ENCODE assay signal across 21 cellular contexts in genomic region chr3:71733319-71733718, GRCh38. TPM values are rescaled to one million over a fixed set of nuclear protein-coding genes. Genes with fewer than 3 reads are reported as not detected.
DNase-seq lines count a peak whose midpoint lies in the region; ATAC-seq, FAIRE-seq and TF ChIP-seq lines count a peak whose summit lies in the region.
"Had no signal": no experiment of that assay in that cellular context is flagged by ENCODE, and none has a peak within 500 bp of the region (broad histone marks: within the 10 kb centered on the region; RNA-seq: fewer than 3 reads in every experiment).

No MANE protein-coding gene starts in this region.

- TF ChIP-seq EP300 in HepG2 (IDR thresholded peaks at IDR 0.05; ENCODE audit: low read depth in 2 of 2, low read length in 2 of 2) (no peak), HepG2 (CRISPR knock-in tag; IDR thresholded peaks at IDR 0.05; ENCODE audit: borderline replicate concordance) (no peak), H1 (IDR thresholded peaks at IDR 0.05; ENCODE audit: borderline replicate concordance in 1 of 2, low read depth in 2 of 2, low read length in 2 of 2) (no peak)

- H2BK5ac ChIP-seq in IMR-90 (ENCODE audit: low read depth, low read length, poor library complexity, severe bottlenecking) (no peak overlapping the region), H1 (ENCODE audit: low read depth, low read length) (no peak overlapping the region)

- H4K5ac ChIP-seq in IMR-90 (ENCODE audit: low read depth, low read length) = no peak overlapping the region
- H4K5ac ChIP-seq in H1 (ENCODE audit: insufficient read length, low read depth, low read length) = no peak overlapping the region

- H4K91ac ChIP-seq in IMR-90 (ENCODE audit: insufficient read depth, low read depth, low read length) = no peak overlapping the region
- H4K91ac ChIP-seq in H1 (replicated peaks; ENCODE audit: insufficient read length, low read length) = no peak overlapping the region

- H2BK120ac ChIP-seq in IMR-90 (ENCODE audit: low read depth, low read length) = no peak overlapping the region
- no peak overlapping the region for H2BK120ac ChIP-seq in H1 (replicated peaks; ENCODE audit: low read depth, low read length)

- FAIRE-seq in HepG2 (lab: Jason Lieb, UNC) (no peak), H1 (lab: Jason Lieb, UNC) (no peak)
- FAIRE-seq: G401.6, GM12892, GM19239 had no signal

- BruUV-seq in HepG2 (replicated peaks; lab: Mats Ljungman, UMichigan) (no TSS peak), IMR-90 (replicated peaks; lab: Mats Ljungman, UMichigan) (no TSS peak)

- TF ChIP-seq CTCF in HepG2 (CRISPR knock-in tag; IDR thresholded peaks at IDR 0.05) (no peak), right lobe of liver (IDR thresholded peaks at IDR 0.05) (no peak), IMR-90 (conservative IDR thresholded peaks at IDR 0.05; ENCODE audit: low read depth, low read length) (no peak), H1 (IDR thresholded peaks at IDR 0.05; ENCODE audit: control extremely low read depth in 1 of 3, insufficient read depth in 1 of 3, low read depth in 1 of 3, low read length in 3 of 3) (no peak)

- no peak overlapping the region for H3K14ac ChIP-seq in IMR-90 (replicated peaks; ENCODE audit: low read depth, low read length)
- H3K14ac ChIP-seq in H1 (ENCODE audit: insufficient read length) = no peak overlapping the region

- POLR2A ChIA-PET in HepG2 (lab: Yijun Ruan, JAX) (no interaction called here), IMR-90 (lab: Charles Lee; ENCODE audit: unreplicated experiment) (no interaction called here), H1 (lab: Charles Lee; ENCODE audit: partially characterized antibody) (interaction anchor here (1.3 kb wide), 1 partner anchor 22 kb away, joined by 3 read pairs; no protein-coding TSS in a partner anchor)

- H3K4ac ChIP-seq in IMR-90 (ENCODE audit: low read depth, low read length) (no peak overlapping the region), H1 (replicated peaks; ENCODE audit: insufficient read length, low read depth, low read length) (no peak overlapping the region)

- no peak overlapping the region for H2BK12ac ChIP-seq in H1 (ENCODE audit: low read depth, low read length)

- H3K4me2 ChIP-seq in HepG2 (ENCODE audit: low read depth, low read length) = no peak overlapping the region
- H3K4me2 ChIP-seq in IMR-90 (ENCODE audit: low read depth, low read length) = no peak overlapping the region
- no peak overlapping the region for H3K4me2 ChIP-seq in H1 (ENCODE audit: insufficient read depth in 1 of 2, low read depth in 2 of 2, low read length in 2 of 2)

- no peaks in the 10 kb centered on the region for H3K79me2 ChIP-seq in HepG2 (ENCODE audit: insufficient read depth, low read length)
- no peaks in the 10 kb centered on the region for H3K79me2 ChIP-seq in H1 (ENCODE audit: control insufficient read depth in 1 of 2, insufficient read depth in 2 of 2, low read length in 2 of 2)

- H3K18ac ChIP-seq in IMR-90 (ENCODE audit: low read depth, low read length) = no peak overlapping the region
- H3K18ac ChIP-seq in H1 (ENCODE audit: extremely low read depth, low read length) = no peak overlapping the region

- H3K27me3 ChIP-seq in HepG2 (ENCODE audit: control insufficient read depth in 1 of 2, insufficient read depth in 2 of 2, low read length in 2 of 2) (peaks cover 0 to 9% of the 10 kb centered on the region in 2 experiments; a peak in 2 of 5 replicates), right lobe of liver (no peaks in the 10 kb centered on the region), IMR-90 (ENCODE audit: control insufficient read depth, insufficient read depth, low read length) (peaks cover 27% of the 10 kb centered on the region), H1 (replicated peaks in 1 of 4; ENCODE audit: control insufficient read depth in 3 of 4, extremely low read depth in 1 of 4, insufficient read depth in 3 of 4, low read length in 3 of 4) (no peaks in the 10 kb centered on the region)

- H3K79me1 ChIP-seq in IMR-90 (ENCODE audit: low read depth in 1 of 2, low read length in 2 of 2) = no peaks in the 10 kb centered on the region
- H3K79me1 ChIP-seq in H1 (ENCODE audit: low read depth, low read length) = no peaks in the 10 kb centered on the region; the same call in 1 of the 2 replicates

- DNase-seq in HepG2 (ENCODE audit: low spot score) = no peak
- DNase-seq in right lobe of liver = no peak
- no peak for DNase-seq in IMR-90
- DNase-seq in H1 (ENCODE audit: low read depth in 1 of 2, low spot score in 2 of 2) = no peak
- DNase-seq in posterior cingulate gyrus = no peak
- no peak for DNase-seq in stimulated activated CD4-positive, alpha-beta T cell treated with anti-CD3 and anti-CD28 coated beads, Interleukin-2, amount 100 ng/mL, for 48 hours
- DNase-seq: 8988T; C1 segment of cervical spinal cord; Calu3; CD4-positive, alpha-beta memory T cell; COR-L47; DMS153; DND-41; GOT3; H7; HCEC 1CT had no signal

- no peak overlapping the region for H2AK9ac ChIP-seq in IMR-90 (replicated peaks; ENCODE audit: low read depth, low read length, poor library complexity)

- H2BK15ac ChIP-seq in IMR-90 (ENCODE audit: low read depth, low read length) (no peak overlapping the region), H1 (ENCODE audit: low read length) (0 out of 2 replicates have a peak overlapping the region, but pooled peaks have one; percentile 9)

- H3K4me1 ChIP-seq in HepG2 (ENCODE audit: insufficient read depth, low read length) (no peaks in the 10 kb centered on the region), right lobe of liver (no peaks in the 10 kb centered on the region), IMR-90 (ENCODE audit: control insufficient read depth, insufficient read depth, low read length) (no peaks in the 10 kb centered on the region), H1 (replicated peaks in 1 of 4; ENCODE audit: control insufficient read depth in 3 of 4, insufficient read depth in 4 of 4, low read length in 3 of 4) (peaks cover 0 to 14% (median 6%) of the 10 kb centered on the region in 4 experiments; a peak in 5 of 7 replicates)

- H2AFZ ChIP-seq in HepG2 (ENCODE audit: low read length) (no peak overlapping the region), IMR-90 (replicated peaks; ENCODE audit: low read length, poor library complexity) (no peak overlapping the region), H1 (ENCODE audit: low read length) (no peak overlapping the region)

- no peaks in the 10 kb centered on the region for H3K36me3 ChIP-seq in HepG2 (replicated peaks in 1 of 2; ENCODE audit: control insufficient read depth in 1 of 2, insufficient read depth in 2 of 2, low read length in 2 of 2)
- no peaks in the 10 kb centered on the region for H3K36me3 ChIP-seq in right lobe of liver
- H3K36me3 ChIP-seq in IMR-90 (ENCODE audit: control insufficient read depth, insufficient read depth, low read length) = no peaks in the 10 kb centered on the region
- no peaks in the 10 kb centered on the region for H3K36me3 ChIP-seq in H1 (ENCODE audit: control insufficient read depth in 2 of 4, insufficient read depth in 4 of 4, low read length in 3 of 4)

- peaks cover 4% of the 10 kb centered on the region; the same call in 1 of the 2 replicates for H3K9me1 ChIP-seq in IMR-90 (ENCODE audit: insufficient read depth, low read length)

- TF ChIP-seq RAD21 in HepG2 (CRISPR knock-in tag; IDR thresholded peaks at IDR 0.05) (no peak), IMR-90 (IDR thresholded peaks at IDR 0.05; ENCODE audit: low read length) (no peak), H1 (IDR thresholded peaks at IDR 0.05 in 1 of 2, conservative IDR thresholded peaks at IDR 0.05 in 1 of 2; ENCODE audit: low read depth in 2 of 2, low read length in 2 of 2) (no peak)

- H3K27ac ChIP-seq in HepG2 (ENCODE audit: extremely low read length, insufficient read depth, low read length) (no peak overlapping the region), right lobe of liver (no peak overlapping the region), IMR-90 (ENCODE audit: insufficient read depth, low read length) (no peak overlapping the region), H1 (ENCODE audit: low read depth, low read length) (no peak overlapping the region)

- H4K20me1 ChIP-seq in HepG2 (ENCODE audit: insufficient read depth, low read length) = no peaks in the 10 kb centered on the region
- H4K20me1 ChIP-seq in IMR-90 (ENCODE audit: insufficient read depth, low read length) = no peaks in the 10 kb centered on the region
- H4K20me1 ChIP-seq in H1 (replicated peaks in 1 of 2; ENCODE audit: control insufficient read depth in 1 of 2, insufficient read depth in 2 of 2, low read length in 2 of 2) = peaks cover 0 to 4% of the 10 kb centered on the region in 2 experiments

- intact Hi-C loops in HepG2 (cut with micrococcal nuclease; ENCODE audit: unreplicated experiment) (no loop called here), right lobe of liver (cut with DNase I) (no loop called here), IMR-90 (cut with micrococcal nuclease) (loop anchor here (5.0 to 10.0 kb wide), 2 partner anchors 131 to 1354 kb away; no protein-coding TSS in a partner anchor), posterior cingulate gyrus (cut with DNase I) (no loop called here)

- CTCF ChIA-PET in HepG2 (lab: Yijun Ruan, JAX; ENCODE audit: low intra/inter-chr PET ratio, low total read pairs) (no interaction called here), IMR-90 (lab: Yijun Ruan, JAX) (interaction anchor here (0.5 to 1.0 kb wide), 3 partner anchors 12 to 1330 kb away, joined by 3 to 7 read pairs (median 4); no protein-coding TSS in a partner anchor), H1 (lab: Charles Lee; ENCODE audit: partially characterized antibody) (interaction anchor here (0.6 to 2.0 kb wide), 4 partner anchors 9 to 125 kb away, joined by 3 to 9 read pairs (median 4); no protein-coding TSS in a partner anchor)

- H3K23ac ChIP-seq in IMR-90 (ENCODE audit: low read depth, low read length) (no peak overlapping the region), H1 (ENCODE audit: insufficient read length) (no peak overlapping the region)

- H2BK20ac ChIP-seq in IMR-90 (ENCODE audit: low read depth, low read length) = no peak overlapping the region
- no peak overlapping the region for H2BK20ac ChIP-seq in H1 (ENCODE audit: low read length)

- H3K23me2 ChIP-seq in H1 (ENCODE audit: low read depth, low read length) = no peaks in the 10 kb centered on the region

- H3K4me3 ChIP-seq in HepG2 (replicated peaks in 1 of 3; ENCODE audit: insufficient read depth in 1 of 3, low read depth in 2 of 3, low read length in 3 of 3) = no peak overlapping the region
- no peak overlapping the region for H3K4me3 ChIP-seq in right lobe of liver
- H3K4me3 ChIP-seq in IMR-90 (ENCODE audit: insufficient read depth, low read depth, low read length) = no peak overlapping the region
- no peak overlapping the region for H3K4me3 ChIP-seq in H1 (ENCODE audit: extremely low read depth in 1 of 4, insufficient read depth in 2 of 4, low read depth in 3 of 4, low read length in 4 of 4)

- no peak overlapping the region for H2AK5ac ChIP-seq in IMR-90 (ENCODE audit: low read depth, low read length)
- no peak overlapping the region for H2AK5ac ChIP-seq in H1 (ENCODE audit: low read depth, low read length)

- no peaks in the 10 kb centered on the region for H3K9me3 ChIP-seq in HepG2 (ENCODE audit: low read length)
- no peaks in the 10 kb centered on the region for H3K9me3 ChIP-seq in right lobe of liver
- no peaks in the 10 kb centered on the region for H3K9me3 ChIP-seq in IMR-90 (ENCODE audit: control insufficient read depth, insufficient read depth, low read length)
- H3K9me3 ChIP-seq in H1 (ENCODE audit: insufficient read depth in 2 of 2, low read depth in 1 of 2, low read length in 1 of 2) = no peaks in the 10 kb centered on the region

- 2% methylated on average over 2 of the region's 2 CpGs for WGBS in HepG2 (ENCODE audit: low lambda C conversion rate)
- 73% methylated on average over 2 of the region's 2 CpGs for WGBS in right lobe of liver (ENCODE audit: insufficient coverage, low coverage, low lambda C conversion rate, missing lambda C conversion rate)
- WGBS in IMR-90 (ENCODE audit: extremely low coverage in 2 of 2, insufficient read length in 1 of 2), 2 experiments = no CpG with 5 or more reads among the region's 2 CpGs
- WGBS in H1 (ENCODE audit: extremely low coverage in 1 of 2, insufficient coverage in 1 of 2, insufficient read length in 1 of 2, insufficient replicate concordance in 2 of 2, low coverage in 1 of 2, low lambda C conversion rate in 2 of 2, missing lambda C conversion rate in 1 of 2), 2 experiments = 83% methylated on average over 2 of the region's 2 CpGs; no CpG with 5 or more reads in 1 of the 2 experiments

- H3K9ac ChIP-seq in HepG2 (ENCODE audit: insufficient read depth, low read depth, low read length) (no peak overlapping the region), IMR-90 (ENCODE audit: low read depth, low read length) (no peak overlapping the region), H1 (replicated peaks in 1 of 4; ENCODE audit: extremely low read depth in 1 of 4, low read depth in 3 of 4, low read length in 3 of 4) (no peak overlapping the region)

- ATAC-seq in HepG2 (no peak), right lobe of liver (no peak), IMR-90 (ENCODE audit: low read depth) (no peak), HG03571 (IDR thresholded peaks at IDR 0.05; ENCODE audit: unreplicated experiment) (no peak)

- H4K8ac ChIP-seq in IMR-90 (ENCODE audit: low read depth in 2 of 2, low read length in 2 of 2) = no peak overlapping the region
- H4K8ac ChIP-seq in H1 (ENCODE audit: extremely low read depth, insufficient read depth, low read length) = no peak overlapping the region

- TF ChIP-seq POLR2A in HepG2 (IDR thresholded peaks at IDR 0.05; ENCODE audit: insufficient read depth in 1 of 2, low read depth in 2 of 2, low read length in 2 of 2) (no peak), right lobe of liver (IDR thresholded peaks at IDR 0.05) (no peak), IMR-90 (IDR thresholded peaks at IDR 0.05; ENCODE audit: low read depth, low read length) (no peak), H1 (IDR thresholded peaks at IDR 0.05; ENCODE audit: control extremely low read depth in 1 of 2, low read depth in 2 of 2, low read length in 2 of 2) (no peak)

- H3K56ac ChIP-seq in IMR-90 (ENCODE audit: extremely low read depth, insufficient read depth, low read length) (no peak overlapping the region), H1 (replicated peaks; ENCODE audit: insufficient read length, low read depth, low read length) (no peak overlapping the region)

- in situ Hi-C loops in HepG2 (cut with HindIII; ENCODE audit: extremely low pct_ligation_motif_present, low pct_unique_long_range_greater_than_20kb) (no loop called here), IMR-90 (cut with MboI; ENCODE audit: low sequenced_read_pairs) (no loop called here)

- dilution Hi-C loops in IMR-90 (cut with HindIII; ENCODE audit: low sequenced_read_pairs, unreplicated experiment) = no loop called here

RNA-seq across cellular contexts. Expression of gene EIF4E3, which starts 8.1 kb away (rescaled TPM):
- total RNA-seq in HepG2 (2016; rRNA removed; fragmentation: Illumina TruSeq; extraction: Trizol) (0.06 and 0.07 TPM in 2 replicates), right lobe of liver (10 to 100 TPM in 2 of 6 experiments, 1 to 10 TPM in 4; 6.4 to 12.2 (median 8.2) TPM), IMR-90 (2012; rRNA removed) (0.72 and 0.83 TPM in 2 replicates)
- not detected in 2 replicates for total RNA-seq in HepG2 (2016; cell fraction: cytosol; rRNA removed; fragmentation: Illumina TruSeq; extraction: Trizol; ENCODE audit: low read depth)
- 0.12 TPM in 1 of 2 replicates, not detected in the other for total RNA-seq in HepG2 (2016; cell fraction: insoluble cytoplasmic fraction; rRNA removed; fragmentation: Illumina TruSeq; extraction: Trizol)
- total RNA-seq in HepG2 (2016; cell fraction: membrane; rRNA removed; fragmentation: Illumina TruSeq; extraction: Trizol) = 0.06 and 0.10 TPM in 2 replicates
- not detected in 2 replicates for total RNA-seq in HepG2 (2016; cell fraction: nucleus; rRNA removed; fragmentation: Illumina TruSeq; extraction: Trizol)
- polyA plus RNA-seq in HepG2 (2011; rRNA removed) (0.10 and 0.15 TPM in 2 replicates), IMR-90 (2012; rRNA removed) (0.83 and 1.1 TPM in 2 replicates), H1 (2011; rRNA removed) (2.8 and 5.2 TPM in 2 replicates)
- 0.07 and 0.18 TPM in 2 replicates for polyA plus RNA-seq in HepG2 (2011; cell fraction: cytosol; rRNA removed)
- 0.10 TPM in 2 replicates for polyA plus RNA-seq in HepG2 (2011; cell fraction: nucleus; rRNA removed)
- polyA plus RNA-seq in HepG2 (2012) = 0.08 and 0.12 TPM in 2 replicates
- 0.06 TPM in 1 of 2 replicates, not detected in the other for polyA plus RNA-seq in HepG2 (2016; cell fraction: cytosol; fragmentation: Illumina TruSeq; extraction: Trizol; ENCODE audit: low read depth)
- 0.05 and 0.28 TPM in 2 replicates for polyA plus RNA-seq in HepG2 (2016; cell fraction: insoluble cytoplasmic fraction; fragmentation: Illumina TruSeq; extraction: Trizol; ENCODE audit: low read depth)
- polyA plus RNA-seq in HepG2 (2016; cell fraction: membrane; fragmentation: Illumina TruSeq; extraction: Trizol; ENCODE audit: low read depth) = 0.14 and 0.16 TPM in 2 replicates
- 0.11 and 0.36 TPM in 2 replicates for polyA plus RNA-seq in HepG2 (2016; cell fraction: nucleus; fragmentation: Illumina TruSeq; extraction: Trizol; ENCODE audit: insufficient read depth, low read depth)
- polyA minus RNA-seq in HepG2 (2011; rRNA and poly(A)+ RNA removed; ENCODE audit: low replicate concordance) = 0.10 and 0.30 TPM in 2 replicates
- 0.18 and 0.89 TPM in 2 replicates for polyA minus RNA-seq in HepG2 (2011; cell fraction: cytosol; rRNA and poly(A)+ RNA removed)
- 0.13 and 0.25 TPM in 2 replicates for polyA minus RNA-seq in HepG2 (2011; cell fraction: nucleus; rRNA and poly(A)+ RNA removed)
- polyA plus RNA-seq in IMR-90 (2012; cell fraction: cytosol; rRNA removed) = 0.16 TPM in 2 replicates
- 0.04 and 0.45 TPM in 2 replicates for polyA plus RNA-seq in IMR-90 (2012; cell fraction: nucleus; rRNA removed; ENCODE audit: low replicate concordance)
- total RNA-seq in H1 (2021; fragmentation: NEBNext Ultra II Directional; extraction: Animal tissue kit (Norgen Biotek cat#: 25700)) = 14.3 and 17.0 TPM in 2 replicates
- 5.7 TPM for polyA plus RNA-seq in H1 (2011; cell fraction: cytosol; rRNA removed)
- polyA plus RNA-seq in H1 (2011; cell fraction: nucleus; rRNA removed) = 2.1 TPM
- 5.9 to 9.2 TPM (median 7.6 TPM) in 4 replicates for polyA plus RNA-seq in H1 (2012, experiment 1 of 2)
- 1.5 TPM for polyA plus RNA-seq in H1 (2012, experiment 2 of 2)
- polyA plus RNA-seq in H1 (2013, experiment 1 of 2) = 11.6 TPM
- polyA plus RNA-seq in H1 (2013, experiment 2 of 2) = 13.6 TPM
- polyA minus RNA-seq in H1 (2011; rRNA and poly(A)+ RNA removed) = 7.5 and 10.9 TPM in 2 replicates
- polyA minus RNA-seq in H1 (2011; cell fraction: cytosol; rRNA and poly(A)+ RNA removed) = 3.6 TPM
- polyA minus RNA-seq in H1 (2011; cell fraction: nucleus; rRNA and poly(A)+ RNA removed) = 5.7 TPM

RNA-seq across cellular contexts. Expression of gene GPR27, which starts 20.3 kb away (rescaled TPM):
- total RNA-seq in HepG2 (2016; rRNA removed; fragmentation: Illumina TruSeq; extraction: Trizol) (not detected in 2 replicates), right lobe of liver (under 1 TPM in 5 of 6 experiments, not detected in 1; 0.09 to 0.37 (median 0.12) TPM), IMR-90 (2012; rRNA removed) (not detected in 2 replicates)
- total RNA-seq in HepG2 (2016; cell fraction: cytosol; rRNA removed; fragmentation: Illumina TruSeq; extraction: Trizol; ENCODE audit: low read depth) = not detected in 2 replicates
- not detected in 2 replicates for total RNA-seq in HepG2 (2016; cell fraction: insoluble cytoplasmic fraction; rRNA removed; fragmentation: Illumina TruSeq; extraction: Trizol)
- total RNA-seq in HepG2 (2016; cell fraction: membrane; rRNA removed; fragmentation: Illumina TruSeq; extraction: Trizol) = not detected in 2 replicates
- not detected in 2 replicates for total RNA-seq in HepG2 (2016; cell fraction: nucleus; rRNA removed; fragmentation: Illumina TruSeq; extraction: Trizol)
- polyA plus RNA-seq in HepG2 (2011; rRNA removed) (not detected in 2 replicates), IMR-90 (2012; rRNA removed) (not detected in 2 replicates), H1 (2011; rRNA removed) (10.7 and 11.3 TPM in 2 replicates)
- polyA plus RNA-seq in HepG2 (2011; cell fraction: cytosol; rRNA removed) = not detected in 2 replicates
- polyA plus RNA-seq in HepG2 (2011; cell fraction: nucleus; rRNA removed) = not detected in 2 replicates
- polyA plus RNA-seq in HepG2 (2012) = not detected in 2 replicates
- polyA plus RNA-seq in HepG2 (2016; cell fraction: cytosol; fragmentation: Illumina TruSeq; extraction: Trizol; ENCODE audit: low read depth) = not detected in 2 replicates
- not detected in 2 replicates for polyA plus RNA-seq in HepG2 (2016; cell fraction: insoluble cytoplasmic fraction; fragmentation: Illumina TruSeq; extraction: Trizol; ENCODE audit: low read depth)
- polyA plus RNA-seq in HepG2 (2016; cell fraction: membrane; fragmentation: Illumina TruSeq; extraction: Trizol; ENCODE audit: low read depth) = not detected in 2 replicates
- not detected in 2 replicates for polyA plus RNA-seq in HepG2 (2016; cell fraction: nucleus; fragmentation: Illumina TruSeq; extraction: Trizol; ENCODE audit: insufficient read depth, low read depth)
- not detected in 2 replicates for polyA minus RNA-seq in HepG2 (2011; rRNA and poly(A)+ RNA removed; ENCODE audit: low replicate concordance)
- polyA minus RNA-seq in HepG2 (2011; cell fraction: cytosol; rRNA and poly(A)+ RNA removed) = not detected in 2 replicates
- not detected in 2 replicates for polyA minus RNA-seq in HepG2 (2011; cell fraction: nucleus; rRNA and poly(A)+ RNA removed)
- polyA plus RNA-seq in IMR-90 (2012; cell fraction: cytosol; rRNA removed) = not detected in 2 replicates
- polyA plus RNA-seq in IMR-90 (2012; cell fraction: nucleus; rRNA removed; ENCODE audit: low replicate concordance) = not detected in 2 replicates
- 12.5 and 13.8 TPM in 2 replicates for total RNA-seq in H1 (2021; fragmentation: NEBNext Ultra II Directional; extraction: Animal tissue kit (Norgen Biotek cat#: 25700))
- polyA plus RNA-seq in H1 (2011; cell fraction: cytosol; rRNA removed) = 11.2 TPM
- polyA plus RNA-seq in H1 (2011; cell fraction: nucleus; rRNA removed) = 9.2 TPM
- polyA plus RNA-seq in H1 (2012, experiment 1 of 2) = 9.9 to 15.0 TPM (median 10.5 TPM) in 4 replicates
- polyA plus RNA-seq in H1 (2012, experiment 2 of 2) = 14.3 TPM
- polyA plus RNA-seq in H1 (2013, experiment 1 of 2) = 12.5 TPM
- 12.5 TPM for polyA plus RNA-seq in H1 (2013, experiment 2 of 2)
- polyA minus RNA-seq in H1 (2011; rRNA and poly(A)+ RNA removed) = 3.0 and 3.3 TPM in 2 replicates
- 8.9 TPM for polyA minus RNA-seq in H1 (2011; cell fraction: cytosol; rRNA and poly(A)+ RNA removed)
- polyA minus RNA-seq in H1 (2011; cell fraction: nucleus; rRNA and poly(A)+ RNA removed) = 6.9 TPM

RNA-seq across cellular contexts. Expression of gene PROK2, which starts 51.6 kb away (rescaled TPM):
- total RNA-seq in HepG2 (2016; rRNA removed; fragmentation: Illumina TruSeq; extraction: Trizol) = not detected in 2 replicates
- not detected in 2 replicates for total RNA-seq in HepG2 (2016; cell fraction: cytosol; rRNA removed; fragmentation: Illumina TruSeq; extraction: Trizol; ENCODE audit: low read depth)
- total RNA-seq in HepG2 (2016; cell fraction: insoluble cytoplasmic fraction; rRNA removed; fragmentation: Illumina TruSeq; extraction: Trizol) = not detected in 2 replicates
- not detected in 2 replicates for total RNA-seq in HepG2 (2016; cell fraction: membrane; rRNA removed; fragmentation: Illumina TruSeq; extraction: Trizol)
- total RNA-seq in HepG2 (2016; cell fraction: nucleus; rRNA removed; fragmentation: Illumina TruSeq; extraction: Trizol) = not detected in 2 replicates
- polyA plus RNA-seq in HepG2 (2011; rRNA removed) = not detected in 2 replicates
- polyA plus RNA-seq in HepG2 (2011; cell fraction: cytosol; rRNA removed) = not detected in 2 replicates
- not detected in 2 replicates for polyA plus RNA-seq in HepG2 (2011; cell fraction: nucleus; rRNA removed)
- polyA plus RNA-seq in HepG2 (2012) = not detected in 2 replicates
- not detected in 2 replicates for polyA plus RNA-seq in HepG2 (2016; cell fraction: cytosol; fragmentation: Illumina TruSeq; extraction: Trizol; ENCODE audit: low read depth)
- not detected in 2 replicates for polyA plus RNA-seq in HepG2 (2016; cell fraction: insoluble cytoplasmic fraction; fragmentation: Illumina TruSeq; extraction: Trizol; ENCODE audit: low read depth)
- not detected in 2 replicates for polyA plus RNA-seq in HepG2 (2016; cell fraction: membrane; fragmentation: Illumina TruSeq; extraction: Trizol; ENCODE audit: low read depth)
- polyA plus RNA-seq in HepG2 (2016; cell fraction: nucleus; fragmentation: Illumina TruSeq; extraction: Trizol; ENCODE audit: insufficient read depth, low read depth) = not detected in 2 replicates
- polyA minus RNA-seq in HepG2 (2011; rRNA and poly(A)+ RNA removed; ENCODE audit: low replicate concordance) = not detected in 2 replicates
- polyA minus RNA-seq in HepG2 (2011; cell fraction: cytosol; rRNA and poly(A)+ RNA removed) = not detected in 2 replicates
- polyA minus RNA-seq in HepG2 (2011; cell fraction: nucleus; rRNA and poly(A)+ RNA removed) = not detected in 2 replicates
- under 1 TPM; 0.31 to 0.78 (median 0.47) TPM for total RNA-seq in right lobe of liver
- total RNA-seq in IMR-90 (2012; rRNA removed) = not detected in 2 replicates
- not detected in 2 replicates for polyA plus RNA-seq in IMR-90 (2012; rRNA removed)
- not detected in 2 replicates for polyA plus RNA-seq in IMR-90 (2012; cell fraction: cytosol; rRNA removed)
- not detected in 2 replicates for polyA plus RNA-seq in IMR-90 (2012; cell fraction: nucleus; rRNA removed; ENCODE audit: low replicate concordance)
- 1.8 and 2.0 TPM in 2 replicates for total RNA-seq in H1 (2021; fragmentation: NEBNext Ultra II Directional; extraction: Animal tissue kit (Norgen Biotek cat#: 25700))
- 0.24 and 0.50 TPM in 2 replicates for polyA plus RNA-seq in H1 (2011; rRNA removed)
- 0.87 TPM for polyA plus RNA-seq in H1 (2011; cell fraction: cytosol; rRNA removed)
- 0.16 TPM for polyA plus RNA-seq in H1 (2011; cell fraction: nucleus; rRNA removed)
- 0.62 to 0.84 TPM (median 0.77 TPM) in 4 replicates for polyA plus RNA-seq in H1 (2012, experiment 1 of 2)
- 0.38 TPM for polyA plus RNA-seq in H1 (2012, experiment 2 of 2)
- 2.4 TPM for polyA plus RNA-seq in H1 (2013, experiment 1 of 2)
- polyA plus RNA-seq in H1 (2013, experiment 2 of 2) = 2.4 TPM
- polyA minus RNA-seq in H1 (2011; rRNA and poly(A)+ RNA removed) = 0.34 TPM in 1 of 2 replicates, not detected in the other
- not detected for polyA minus RNA-seq in H1 (2011; cell fraction: cytosol; rRNA and poly(A)+ RNA removed)
- not detected for polyA minus RNA-seq in H1 (2011; cell fraction: nucleus; rRNA and poly(A)+ RNA removed)
- total RNA-seq: Calu3 had no signal
- polyA plus RNA-seq: BJ had no signal

Comparison
In these comparisons a context has a peak if more than half of its experiments do, and no peak if none do; other contexts are left out.
1. Of the 41 proteins assayed by ChIP-seq in both HepG2 and H1: peak only in HepG2: MAFK; only in H1: none; in both: none; in neither: 40.